ENCODE assay signal across 8 cellular contexts in the genomic region with DNA sequence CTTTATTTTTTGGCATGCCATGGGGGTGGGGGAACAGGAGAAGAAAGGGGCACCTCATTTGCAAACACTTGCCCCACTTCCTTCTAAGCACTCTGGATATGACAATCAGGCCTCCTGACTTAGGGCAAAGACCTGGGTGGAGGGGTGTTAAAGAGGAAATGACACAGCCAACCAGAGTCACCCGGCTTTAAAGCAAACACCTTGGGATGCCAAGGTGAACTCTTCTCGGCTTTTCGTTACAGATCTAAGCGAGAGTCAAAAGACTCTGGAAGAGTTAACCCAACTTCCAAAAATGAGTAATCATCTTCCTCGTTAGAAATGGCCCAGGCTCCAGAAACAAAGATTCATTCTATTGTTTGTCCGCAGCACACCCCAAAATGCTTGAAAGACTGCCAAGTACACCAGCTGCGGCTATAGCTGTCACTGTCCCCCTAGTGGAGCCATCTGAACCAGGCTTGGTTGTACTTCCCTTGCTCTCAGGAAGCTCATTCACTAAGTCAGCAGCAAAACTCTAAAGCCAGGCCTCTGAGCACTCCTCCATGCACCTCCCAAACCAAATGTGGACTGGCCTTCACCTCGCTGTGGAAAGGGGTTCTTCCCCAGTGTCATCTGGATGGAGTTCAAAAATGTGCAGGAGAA.
A peak's percentile ranks its signal among the peaks of the same experiment; 100 is the strongest.
DNase-seq lines count a peak whose midpoint lies in the region; ATAC-seq and TF ChIP-seq lines count a peak whose summit lies in the region.

No MANE protein-coding gene starts in this region.

- H3K9me3 ChIP-seq in BLaER1 treated with 17β-estradiol and CSF1 and Interleukin-3, amounts not matched to agents 10 nM and 100 nM (replicated peaks in 1 of 11) = no peaks in the 10 kb centered on the region

- no peaks in the 10 kb centered on the region for H3K27me3 ChIP-seq in BLaER1 treated with 17β-estradiol and CSF1 and Interleukin-3, amounts not matched to agents 10 nM and 100 nM

- H3K4me2 ChIP-seq in BLaER1 treated with 17β-estradiol and CSF1 and Interleukin-3, amounts not matched to agents 10 nM and 100 nM = peak overlapping the region; percentile 58 to 91 (median 77)

- ATAC-seq in GM19043 (IDR thresholded peaks at IDR 0.05; ENCODE audit: low read depth, unreplicated experiment) (peak; percentile 42), HG03280 (IDR thresholded peaks at IDR 0.05; ENCODE audit: unreplicated experiment) (peak; percentile 45)

- peak; percentile 51 for TF ChIP-seq CTCF in astrocyte of the spinal cord (IDR thresholded peaks at IDR 0.05; ENCODE audit: low read depth, low read length)

- DNase-seq in T-helper 1 cell (peak in 4 of 5 donors; percentile 59 to 91 (median 64)), astrocyte of the spinal cord (ENCODE audit: low read depth, low spot score) (peak; percentile 53), iris pigment epithelial cell (ENCODE audit: low read depth) (peak; percentile 63), NCI-H146 treated with DMSO at 0.1 percent for 48 hours (lab: John Stamatoyannopoulos, UW; ENCODE audit: unreplicated experiment) (no peak)
- DNase-seq in stimulated activated CD8-positive, alpha-beta memory T cell treated with anti-CD3 and anti-CD28 coated beads, Interleukin-12 subunit alpha, Interleukin-12 subunit beta, amount 100 ng/mL, for 1 hour (ENCODE audit: low read depth) = peak; percentile 53

- H4K20me1 ChIP-seq in BLaER1 treated with 17β-estradiol and CSF1 and Interleukin-3, amounts not matched to agents 10 nM and 100 nM = peaks cover 0 to 74% (median 56%) of the 10 kb centered on the region in 11 experiments; a peak in 18 of 22 replicates

- peaks cover 75 to 98% (median 96%) of the 10 kb centered on the region in 10 experiments for H3K4me1 ChIP-seq in BLaER1 treated with 17β-estradiol and CSF1 and Interleukin-3, amounts not matched to agents 10 nM and 100 nM

- in situ Hi-C loops in astrocyte of the spinal cord (cut with HindIII; ENCODE audit: low sequenced_read_pairs) = no loop called here

- H3K36me3 ChIP-seq in BLaER1 treated with 17β-estradiol and CSF1 and Interleukin-3, amounts not matched to agents 10 nM and 100 nM = peaks cover 0 to 15% (median 0%) of the 10 kb centered on the region in 11 experiments; a peak in 8 of 22 replicates

- peak overlapping the region in 6 of 11 experiments; percentile 4 to 51 (median 32); a peak in 7 of 22 replicates for H3K9ac ChIP-seq in BLaER1 treated with 17β-estradiol and CSF1 and Interleukin-3, amounts not matched to agents 10 nM and 100 nM

- H3K4me3 ChIP-seq in BLaER1 treated with 17β-estradiol and CSF1 and Interleukin-3, amounts not matched to agents 10 nM and 100 nM = no peak overlapping the region
- H3K4me3 ChIP-seq in astrocyte of the spinal cord (ENCODE audit: low read depth, low read length) = no peak overlapping the region

- peak overlapping the region; percentile 23 to 70 (median 44); a peak in 17 of 22 replicates for H3K27ac ChIP-seq in BLaER1 treated with 17β-estradiol and CSF1 and Interleukin-3, amounts not matched to agents 10 nM and 100 nM
